8 cellular contexts compared by ENCODE assay signal in the genomic region with DNA sequence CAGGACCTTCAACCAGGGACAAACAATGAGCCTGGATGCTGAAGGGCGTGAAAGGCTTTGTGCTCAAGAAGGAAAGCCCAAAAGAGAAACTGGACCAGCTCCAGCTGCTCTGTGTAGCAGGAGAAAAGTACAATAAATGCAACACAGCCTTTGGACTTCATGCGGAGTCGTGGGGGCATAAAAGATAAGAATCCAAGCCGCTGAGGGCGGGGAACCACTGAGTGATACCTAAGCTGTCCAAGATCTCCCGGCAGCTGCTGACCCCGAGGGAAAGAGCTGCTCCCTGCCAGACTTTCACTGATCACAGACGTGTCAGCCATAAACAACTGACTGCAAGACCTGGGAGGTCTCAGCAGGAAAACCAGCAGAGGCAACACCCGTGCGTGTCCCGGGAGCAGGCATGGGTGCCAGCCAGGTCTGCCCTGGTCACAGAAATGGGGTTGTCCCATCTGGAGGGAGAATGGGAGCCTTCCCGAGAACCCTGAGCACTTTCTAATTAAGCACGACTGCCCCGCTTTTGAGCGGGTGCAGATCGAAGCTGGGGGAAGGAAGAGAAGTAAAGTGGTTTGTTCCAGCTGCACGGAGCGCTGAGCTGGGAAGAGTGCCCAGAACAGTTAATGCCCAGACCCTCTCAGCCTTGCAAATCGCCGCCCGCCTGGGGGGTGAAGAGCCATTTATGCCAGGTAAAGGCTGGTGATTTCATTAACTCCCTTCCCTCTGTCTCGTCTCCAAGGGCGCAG.
DNase-seq lines count a peak whose midpoint lies in the region; ATAC-seq and TF ChIP-seq lines count a peak whose summit lies in the region.

No MANE protein-coding gene starts in this region.

- H3K27ac ChIP-seq in RWPE1, result peak overlapping the region; percentile 79
- H3K27ac ChIP-seq in suprapubic skin, result no peak overlapping the region

- TF ChIP-seq EP300 in suprapubic skin (IDR thresholded peaks at IDR 0.05), result no peak

- TF ChIP-seq CTCF in RWPE1 (conservative IDR thresholded peaks at IDR 0.05; ENCODE audit: low read depth) (no peak), suprapubic skin (IDR thresholded peaks at IDR 0.05) (no peak)

- no peaks in the 10 kb centered on the region for H3K27me3 ChIP-seq in suprapubic skin

- intact Hi-C loops in left cardiac atrium (cut with DNase I), result no loop called here

- peak; percentile 9 to 16 for ATAC-seq in left cardiac atrium
- no peak for ATAC-seq in GM21381 (IDR thresholded peaks at IDR 0.05; ENCODE audit: unreplicated experiment)
- ATAC-seq in GM21619 (IDR thresholded peaks at IDR 0.05; ENCODE audit: unreplicated experiment), result no peak

- no peak for TF ChIP-seq POLR2A in suprapubic skin (IDR thresholded peaks at IDR 0.05)

- POLR2A ChIA-PET in RWPE1 (lab: Yijun Ruan, JAX; ENCODE audit: low non-redundant PET), result no interaction called here

- no peaks in the 10 kb centered on the region for H3K36me3 ChIP-seq in suprapubic skin

- H3K4me3 ChIP-seq in suprapubic skin, result peak overlapping the region; percentile 37

- in situ Hi-C loops in KBM-7 (cut with MboI; ENCODE audit: low pct_unique_long_range_greater_than_20kb, low sequenced_read_pairs), result no loop called here

- CTCF ChIA-PET in RWPE1 (lab: Yijun Ruan, JAX), result no interaction called here

- 5% methylated on average over 21 of the region's 23 CpGs for WGBS in suprapubic skin

- DNase-seq in KBM-7, result peak; percentile 36
- no peak for DNase-seq in RWPE1 (ENCODE audit: low spot score)
- no peak for DNase-seq in left cardiac atrium
- no peak for DNase-seq in suprapubic skin (ENCODE audit: low spot score in 2 of 2)
- DNase-seq in occipital lobe (lab: John Stamatoyannopoulos, UW), result no peak
- no peak for DNase-seq in epidermal melanocyte (ENCODE audit: insufficient read length, low spot score)

- H3K4me1 ChIP-seq in suprapubic skin, result peaks cover 23% of the 10 kb centered on the region

- H3K9me3 ChIP-seq in suprapubic skin, result no peaks in the 10 kb centered on the region

Comparison
In these comparisons a context has a peak if more than half of its experiments do, and no peak if none do; other contexts are left out.
1. ATAC-seq: peak in left cardiac atrium (2 of 2); none in GM21381 (single experiment) and GM21619 (single experiment).